ENCODE assay signal across 7 cellular contexts in the genomic region with DNA sequence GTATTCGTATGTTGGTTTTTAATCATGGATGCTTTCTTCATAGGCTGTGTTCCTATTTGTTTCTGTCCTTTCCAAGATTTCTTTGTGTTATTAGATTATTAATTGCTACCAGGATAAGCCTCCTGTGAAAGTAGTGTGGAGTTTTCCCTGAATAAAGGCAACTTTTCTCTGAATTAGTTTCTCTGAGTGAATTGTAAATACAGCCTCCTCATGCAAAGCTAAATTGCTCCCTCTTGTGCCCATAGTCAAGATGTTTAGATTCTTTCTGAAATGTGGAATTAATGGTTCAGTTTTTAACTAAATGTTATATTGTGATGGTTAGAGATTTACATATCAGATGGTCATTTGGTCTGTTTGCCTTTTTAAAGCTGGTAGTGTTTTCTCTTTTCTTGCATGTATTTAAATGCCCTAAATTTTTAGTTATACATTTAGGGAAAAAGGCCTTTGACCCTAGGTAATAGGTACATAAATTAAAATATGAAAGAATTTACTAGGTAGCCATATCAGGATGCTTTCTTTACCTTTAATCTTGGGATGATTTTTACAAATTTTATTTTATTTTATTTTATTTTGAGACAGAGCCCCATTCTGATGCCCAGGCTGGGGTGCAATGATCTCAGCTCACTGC. TPM values are rescaled to one million over a fixed set of nuclear protein-coding genes. Genes with fewer than 3 reads are reported as not detected.
DNase-seq lines count a peak whose midpoint lies in the region; ATAC-seq and FAIRE-seq lines count a peak whose summit lies in the region.

No MANE protein-coding gene starts in this region.

- H3K23ac ChIP-seq in mesendoderm (ENCODE audit: low read length), result no peak overlapping the region

- ATAC-seq in HG03442 (IDR thresholded peaks at IDR 0.05; ENCODE audit: unreplicated experiment), result peak; percentile 40
- no peak for ATAC-seq in HG02870 (IDR thresholded peaks at IDR 0.05; ENCODE audit: unreplicated experiment)

- no peaks in the 10 kb centered on the region for H3K79me2 ChIP-seq in mesendoderm (ENCODE audit: control insufficient read depth, insufficient read depth, low read length)

- H3K18ac ChIP-seq in mesendoderm (ENCODE audit: low read length), result no peak overlapping the region

- no peak overlapping the region for H2AK5ac ChIP-seq in mesendoderm (ENCODE audit: low read length)

- H3K4me3 ChIP-seq in mesendoderm (ENCODE audit: low read length), result no peak overlapping the region

- no peaks in the 10 kb centered on the region for H3K79me1 ChIP-seq in mesendoderm (ENCODE audit: low read length)

- no CpG with 5 or more reads among the region's 1 CpG for WGBS in mesendoderm (ENCODE audit: extremely low coverage, insufficient coverage, low lambda C conversion rate)

- no peak overlapping the region for H4K5ac ChIP-seq in mesendoderm (ENCODE audit: low read length)

- H2BK120ac ChIP-seq in mesendoderm (ENCODE audit: low read depth, low read length), result no peak overlapping the region

- DNase-seq in ELR (ENCODE audit: low read depth), result peak; percentile 76
- DNase-seq in NOMO-1 treated with DMSO at 0.1 percent for 48 hours (lab: John Stamatoyannopoulos, UW; ENCODE audit: unreplicated experiment), result peak; percentile 71
- peak; percentile 59 for DNase-seq in mesendoderm
- DNase-seq in cortex of kidney (lab: John Stamatoyannopoulos, UW), result no peak

- H2BK15ac ChIP-seq in mesendoderm (replicated peaks; ENCODE audit: low read depth), result no peak overlapping the region

- H3K56ac ChIP-seq in mesendoderm (ENCODE audit: low read length), result no peak overlapping the region

- H3K27me3 ChIP-seq in mesendoderm (ENCODE audit: insufficient read depth, low read length, poor library complexity), result no peaks in the 10 kb centered on the region

- H3K4me1 ChIP-seq in mesendoderm (ENCODE audit: control insufficient read depth, low read depth, low read length), result no peaks in the 10 kb centered on the region

- peak; percentile 53 for FAIRE-seq in colon (lab: Jason Lieb, UNC)

- no peak overlapping the region for H3K27ac ChIP-seq in mesendoderm (ENCODE audit: low read depth, low read length)

- no peak overlapping the region for H3K4me2 ChIP-seq in mesendoderm (ENCODE audit: low read length)

- H3K9ac ChIP-seq in mesendoderm (ENCODE audit: low read length), result no peak overlapping the region

- H3K4ac ChIP-seq in mesendoderm (ENCODE audit: low read depth, low read length), result no peak overlapping the region

- no peak overlapping the region for H2BK5ac ChIP-seq in mesendoderm (ENCODE audit: low read length)

- H4K8ac ChIP-seq in mesendoderm (ENCODE audit: low read depth, low read length), result no peak overlapping the region

- H3K36me3 ChIP-seq in mesendoderm (ENCODE audit: control insufficient read depth, insufficient read depth, low read length), result peaks cover 6% of the 10 kb centered on the region

RNA-seq across cellular contexts. Expression of gene APAF1, which starts 8.9 kb away (rescaled TPM):
- polyA plus RNA-seq in mesendoderm (2013, experiment 1 of 2), result 8.2 TPM
- polyA plus RNA-seq in mesendoderm (2013, experiment 2 of 2), result 8.2 TPM

RNA-seq across cellular contexts. Expression of gene IKBIP, which starts 9.4 kb away (rescaled TPM):
- 13.8 TPM for polyA plus RNA-seq in mesendoderm (2013, experiment 1 of 2)
- polyA plus RNA-seq in mesendoderm (2013, experiment 2 of 2), result 12.8 TPM
